Comparison of ENCODE assay signal across 26 cellular contexts in the genomic region with DNA sequence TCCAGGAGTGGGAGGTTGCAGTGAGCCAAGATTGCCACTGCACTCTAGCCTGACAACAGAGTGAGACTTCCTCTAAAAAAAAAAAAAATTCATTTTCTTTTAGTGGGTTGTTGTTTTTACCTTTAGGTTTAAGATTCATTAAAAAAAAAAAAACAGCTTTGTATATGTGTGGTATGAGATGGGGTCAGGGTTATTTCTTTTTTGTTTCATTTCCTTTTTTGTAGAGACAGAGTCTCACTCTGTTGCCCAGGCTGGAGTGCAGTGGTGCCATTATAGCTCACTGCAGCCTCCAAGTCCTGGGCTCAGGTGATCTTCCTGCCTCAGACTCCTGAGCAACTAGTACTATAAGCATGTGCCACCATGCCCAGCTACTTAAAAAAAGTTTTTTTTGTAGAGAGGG. TPM values are rescaled to one million over a fixed set of nuclear protein-coding genes. Genes with fewer than 3 reads are reported as not detected.
DNase-seq lines count a peak whose midpoint lies in the region; ATAC-seq and TF ChIP-seq lines count a peak whose summit lies in the region.
"Had no signal": no experiment of that assay in that cellular context is flagged by ENCODE, and none has a peak within 500 bp of the region (broad histone marks: within the 10 kb centered on the region; RNA-seq: fewer than 3 reads in every experiment).

No MANE protein-coding gene starts in this region.

- no peak overlapping the region for H2BK12ac ChIP-seq in trophoblast cell (ENCODE audit: low read length)

- intact Hi-C loops in body of pancreas (cut with DNase I) = loop anchor here (10.0 kb wide), 1 partner anchor 670 kb away; a partner anchor contains a TSS

- peaks cover 3% of the 10 kb centered on the region for H3K4me1 Mint-ChIP-seq in memory B cell
- H3K4me1 Mint-ChIP-seq: activated CD4-positive, alpha-beta T cell treated with anti-CD3 and anti-CD28 coated beads, Interleukin-2, amount 10 ng/mL, durations not matched to agents 24 days and 14 days; GM23338 had no signal

- no peak overlapping the region for H2BK120ac ChIP-seq in trophoblast cell (ENCODE audit: insufficient read depth, low read length, poor library complexity)

- H3K4me3 Mint-ChIP-seq in memory B cell = no peak overlapping the region
- H3K4me3 Mint-ChIP-seq: activated CD4-positive, alpha-beta T cell treated with anti-CD3 and anti-CD28 coated beads, Interleukin-2, amount 10 ng/mL, durations not matched to agents 24 days and 14 days; GM23338; naive thymus-derived CD8-positive, alpha-beta T cell had no signal

- H3K27ac Mint-ChIP-seq in memory B cell = no peak overlapping the region
- H3K27ac Mint-ChIP-seq: activated CD4-positive, alpha-beta T cell treated with anti-CD3 and anti-CD28 coated beads, Interleukin-2, amount 10 ng/mL, durations not matched to agents 24 days and 14 days; GM23338 had no signal

- no peak overlapping the region for H2AK5ac ChIP-seq in trophoblast cell (ENCODE audit: low read length)

- no peaks in the 10 kb centered on the region for H3K4me1 ChIP-seq in trophoblast cell (ENCODE audit: control insufficient read depth in 1 of 2, insufficient read depth in 2 of 2, low read length in 2 of 2)
- no peaks in the 10 kb centered on the region for H3K4me1 ChIP-seq in body of pancreas
- no peaks in the 10 kb centered on the region for H3K4me1 ChIP-seq in BE2C
- H3K4me1 ChIP-seq: parathyroid adenoma had no signal

- H4K91ac ChIP-seq in trophoblast cell (ENCODE audit: low read depth, low read length) = no peak overlapping the region

- peak; percentile 68 for ATAC-seq in GM18519 (IDR thresholded peaks at IDR 0.05; ENCODE audit: low FRiP score, unreplicated experiment)
- peak; percentile 78 for ATAC-seq in GM21447 (IDR thresholded peaks at IDR 0.05; ENCODE audit: unreplicated experiment)
- ATAC-seq in HG03064 (IDR thresholded peaks at IDR 0.05; ENCODE audit: low read depth, unreplicated experiment) = peak; percentile 63
- peak; percentile 79 for ATAC-seq in memory B cell (ENCODE audit: low read depth)
- ATAC-seq in body of pancreas = no peak
- ATAC-seq: GM23338; naive thymus-derived CD8-positive, alpha-beta T cell had no signal

- H3K4me3 ChIP-seq in trophoblast cell (ENCODE audit: low read depth, low read length) = no peak overlapping the region
- no peak overlapping the region for H3K4me3 ChIP-seq in body of pancreas
- H3K4me3 ChIP-seq in BE2C (ENCODE audit: low read depth, low read length) = no peak overlapping the region
- H3K4me3 ChIP-seq: dorsolateral prefrontal cortex, GM23338, tibial artery had no signal

- no peak overlapping the region for H3K27ac ChIP-seq in trophoblast cell (ENCODE audit: low read depth, low read length)
- no peak overlapping the region for H3K27ac ChIP-seq in body of pancreas
- H3K27ac ChIP-seq: dorsolateral prefrontal cortex, epithelial cell of prostate, parathyroid adenoma, tibial artery had no signal

- H3K9me3 Mint-ChIP-seq in memory B cell = peaks cover 3% of the 10 kb centered on the region
- H3K9me3 Mint-ChIP-seq: activated CD4-positive, alpha-beta T cell treated with anti-CD3 and anti-CD28 coated beads, Interleukin-2, amount 10 ng/mL, durations not matched to agents 24 days and 14 days; GM23338; naive thymus-derived CD8-positive, alpha-beta T cell had no signal

- H3K18ac ChIP-seq in trophoblast cell (ENCODE audit: low read length) = no peak overlapping the region

- no peaks in the 10 kb centered on the region for H3K27me3 Mint-ChIP-seq in memory B cell
- H3K27me3 Mint-ChIP-seq: naive thymus-derived CD8-positive, alpha-beta T cell had no signal

- H3K79me1 ChIP-seq in trophoblast cell (ENCODE audit: low read length) = no peaks in the 10 kb centered on the region

- H3K36me3 ChIP-seq in trophoblast cell (ENCODE audit: control insufficient read depth in 1 of 2, insufficient read depth in 2 of 2, low read length in 2 of 2) (no peaks in the 10 kb centered on the region), body of pancreas (replicated peaks in 1 of 2; ENCODE audit: insufficient read depth in 1 of 2, low read depth in 2 of 2) (no peaks in the 10 kb centered on the region), BE2C (no peaks in the 10 kb centered on the region)

- H3K4ac ChIP-seq in trophoblast cell (ENCODE audit: low read depth, low read length) = no peak overlapping the region

- H3K4me2 ChIP-seq in trophoblast cell (ENCODE audit: low read length) = no peak overlapping the region
- H3K4me2 ChIP-seq: GM23338 had no signal

- H4K8ac ChIP-seq in trophoblast cell (ENCODE audit: low read depth, low read length) = no peak overlapping the region

- no peak overlapping the region for H3K23ac ChIP-seq in trophoblast cell (ENCODE audit: low read length)

- no peak overlapping the region for H2AFZ ChIP-seq in trophoblast cell (ENCODE audit: insufficient read depth, low read length, poor library complexity)
- H2AFZ ChIP-seq: GM23338, parathyroid adenoma had no signal

- TF ChIP-seq CTCF in body of pancreas (IDR thresholded peaks at IDR 0.05) (no peak), BE2C (IDR thresholded peaks at IDR 0.05; ENCODE audit: low read depth, low read length) (no peak)

- TF ChIP-seq POLR2A in body of pancreas (IDR thresholded peaks at IDR 0.05) = no peak

- no peak overlapping the region for H3K14ac ChIP-seq in trophoblast cell (ENCODE audit: low read length)

- no peak overlapping the region for H4K12ac ChIP-seq in trophoblast cell (ENCODE audit: low read depth, low read length)

- H3K9ac ChIP-seq in trophoblast cell (ENCODE audit: low read length) = no peak overlapping the region
- H3K9ac ChIP-seq: parathyroid adenoma had no signal

- H2BK5ac ChIP-seq in trophoblast cell (ENCODE audit: low read depth, low read length, poor library complexity) = no peak overlapping the region

- no peaks in the 10 kb centered on the region for H3K27me3 ChIP-seq in trophoblast cell (ENCODE audit: insufficient read depth, low read length)
- H3K27me3 ChIP-seq in body of pancreas = no peaks in the 10 kb centered on the region
- no peaks in the 10 kb centered on the region for H3K27me3 ChIP-seq in BE2C
- H3K27me3 ChIP-seq: dorsolateral prefrontal cortex, tibial artery had no signal

- H3K36me3 Mint-ChIP-seq in memory B cell = peaks cover 13% of the 10 kb centered on the region

- H3K9me3 ChIP-seq in trophoblast cell (ENCODE audit: insufficient read depth, low read depth, low read length) (no peaks in the 10 kb centered on the region), body of pancreas (no peaks in the 10 kb centered on the region), BE2C (no peaks in the 10 kb centered on the region)
- H3K9me3 ChIP-seq: tibial artery had no signal

- DNase-seq in memory B cell (ENCODE audit: low spot score in 2 of 2) (no peak), trophoblast cell (no peak), cortex of kidney (lab: John Stamatoyannopoulos, UW) (no peak), body of pancreas (no peak), BE2C (no peak)
- DNase-seq: activated CD4-positive, alpha-beta T cell treated with anti-CD3 and anti-CD28 coated beads, Interleukin-2, amount 10 ng/mL, durations not matched to agents 24 days and 14 days; activated effector memory CD4-positive, alpha-beta T cell treated with Interleukin-2 at 50 U/mL for 16 hours; DMS79 treated with DMSO at 0.1 percent for 48 hours; dorsolateral prefrontal cortex; Kasumi-1; kidney glomerular epithelial cell; mesenchymal stem cell; naive thymus-derived CD8-positive, alpha-beta T cell; NCI-H1417; NCI-H2171; NCI-H526 treated with DMSO at 0.1 percent for 48 hours; SHP77; stimulated activated naive CD4-positive, alpha-beta T cell; T-helper 1 cell; tibial artery had no signal

- no peaks in the 10 kb centered on the region for H3K79me2 ChIP-seq in trophoblast cell (ENCODE audit: control insufficient read depth, insufficient read depth, low read length, poor library complexity)
- H3K79me2 ChIP-seq: parathyroid adenoma had no signal

RNA-seq across cellular contexts. Expression of a gene that starts 47.0 kb away (rescaled TPM):
- 15.7 and 16.0 TPM in 2 replicates for polyA plus RNA-seq in trophoblast cell (2013)
- 10 to 100 TPM; 44.1 to 71.5 TPM for total RNA-seq in body of pancreas
- 19.3 TPM for polyA plus RNA-seq in BE2C (2012; ENCODE audit: insufficient read depth, insufficient read length, low read depth)
